ENCODE assay signal across 1 cellular context in the genomic region with DNA sequence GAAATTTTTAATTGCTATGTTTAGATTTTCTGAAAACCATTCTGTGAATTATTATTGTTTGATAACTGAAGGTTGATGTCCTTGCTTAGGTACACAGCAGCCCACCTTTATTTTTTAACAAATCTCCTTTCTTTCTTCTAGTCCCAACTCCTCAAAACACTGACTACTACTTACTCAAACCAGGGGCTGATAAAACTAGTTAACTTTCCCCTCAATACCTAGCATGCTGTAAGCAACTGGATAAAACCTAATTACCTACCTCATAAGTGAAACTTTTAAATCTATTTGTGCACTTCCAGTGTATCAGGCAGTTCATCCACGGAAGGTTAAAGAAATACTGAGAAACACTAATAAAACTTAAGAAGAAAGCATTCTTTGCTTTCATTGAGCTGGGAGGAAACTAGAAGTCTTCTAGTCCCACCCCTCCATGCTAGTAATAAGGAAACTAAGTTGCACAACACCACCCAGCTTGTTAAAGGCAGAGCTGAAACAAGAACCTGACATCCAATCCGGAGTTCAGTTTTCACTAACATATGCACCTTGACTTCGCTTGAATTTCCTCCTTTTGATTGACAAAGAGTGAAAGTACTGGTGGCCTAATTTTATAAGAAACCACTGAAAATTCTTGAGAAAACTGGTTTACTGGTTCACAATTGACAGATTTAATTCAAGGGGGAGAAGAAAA.
TF ChIP-seq lines count a peak whose summit lies in the region.

No MANE protein-coding gene starts in this region.

TF ChIP-seq in GM12878, 131 proteins besides CTCF, POLR2A, EP300 and RAD21 (continued from another document):
- TF ChIP-seq, protein P1, sequence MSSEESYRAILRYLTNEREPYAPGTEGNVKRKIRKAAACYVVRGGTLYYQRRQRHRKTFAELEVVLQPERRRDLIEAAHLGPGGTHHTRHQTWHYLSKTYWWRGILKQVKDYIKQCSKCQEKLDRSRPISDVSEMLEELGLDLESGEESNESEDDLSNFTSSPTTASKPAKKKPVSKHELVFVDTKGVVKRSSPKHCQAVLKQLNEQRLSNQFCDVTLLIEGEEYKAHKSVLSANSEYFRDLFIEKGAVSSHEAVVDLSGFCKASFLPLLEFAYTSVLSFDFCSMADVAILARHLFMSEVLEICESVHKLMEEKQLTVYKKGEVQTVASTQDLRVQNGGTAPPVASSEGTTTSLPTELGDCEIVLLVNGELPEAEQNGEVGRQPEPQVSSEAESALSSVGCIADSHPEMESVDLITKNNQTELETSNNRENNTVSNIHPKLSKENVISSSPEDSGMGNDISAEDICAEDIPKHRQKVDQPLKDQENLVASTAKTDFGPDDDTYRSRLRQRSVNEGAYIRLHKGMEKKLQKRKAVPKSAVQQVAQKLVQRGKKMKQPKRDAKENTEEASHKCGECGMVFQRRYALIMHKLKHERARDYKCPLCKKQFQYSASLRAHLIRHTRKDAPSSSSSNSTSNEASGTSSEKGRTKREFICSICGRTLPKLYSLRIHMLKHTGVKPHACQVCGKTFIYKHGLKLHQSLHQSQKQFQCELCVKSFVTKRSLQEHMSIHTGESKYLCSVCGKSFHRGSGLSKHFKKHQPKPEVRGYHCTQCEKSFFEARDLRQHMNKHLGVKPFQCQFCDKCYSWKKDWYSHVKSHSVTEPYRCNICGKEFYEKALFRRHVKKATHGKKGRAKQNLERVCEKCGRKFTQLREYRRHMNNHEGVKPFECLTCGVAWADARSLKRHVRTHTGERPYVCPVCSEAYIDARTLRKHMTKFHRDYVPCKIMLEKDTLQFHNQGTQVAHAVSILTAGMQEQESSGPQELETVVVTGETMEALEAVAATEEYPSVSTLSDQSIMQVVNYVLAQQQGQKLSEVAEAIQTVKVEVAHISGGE (CRISPR knock-in tag; IDR thresholded peaks at IDR 0.05): no peak
- peak; percentile 48; the same call in 1 of the 2 replicates for TF ChIP-seq CREM (IDR thresholded peaks at IDR 0.05; ENCODE audit: low read depth)
- no peak for TF ChIP-seq NFYA (IDR thresholded peaks at IDR 0.05; ENCODE audit: borderline replicate concordance, low read depth, low read length)
- TF ChIP-seq, protein P2, sequence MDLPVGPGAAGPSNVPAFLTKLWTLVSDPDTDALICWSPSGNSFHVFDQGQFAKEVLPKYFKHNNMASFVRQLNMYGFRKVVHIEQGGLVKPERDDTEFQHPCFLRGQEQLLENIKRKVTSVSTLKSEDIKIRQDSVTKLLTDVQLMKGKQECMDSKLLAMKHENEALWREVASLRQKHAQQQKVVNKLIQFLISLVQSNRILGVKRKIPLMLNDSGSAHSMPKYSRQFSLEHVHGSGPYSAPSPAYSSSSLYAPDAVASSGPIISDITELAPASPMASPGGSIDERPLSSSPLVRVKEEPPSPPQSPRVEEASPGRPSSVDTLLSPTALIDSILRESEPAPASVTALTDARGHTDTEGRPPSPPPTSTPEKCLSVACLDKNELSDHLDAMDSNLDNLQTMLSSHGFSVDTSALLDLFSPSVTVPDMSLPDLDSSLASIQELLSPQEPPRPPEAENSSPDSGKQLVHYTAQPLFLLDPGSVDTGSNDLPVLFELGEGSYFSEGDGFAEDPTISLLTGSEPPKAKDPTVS (IDR thresholded peaks at IDR 0.05; ENCODE audit: low read depth, low read length): no peak
- 0 out of 2 replicates have a peak, but pooled peaks have one; percentile 60 for TF ChIP-seq EED (IDR thresholded peaks at IDR 0.05; ENCODE audit: low read depth)
- TF ChIP-seq HDGF (IDR thresholded peaks at IDR 0.05): no peak
- no peak for TF ChIP-seq EGR1 (IDR thresholded peaks at IDR 0.05; ENCODE audit: borderline replicate concordance in 1 of 2, low read depth in 2 of 2, low read length in 2 of 2)
